ENCODE assay signal across 8 cellular contexts in genomic region chr5:38420691-38421395, GRCh38.
DNase-seq lines count a peak whose midpoint lies in the region; ATAC-seq and TF ChIP-seq lines count a peak whose summit lies in the region.

No MANE protein-coding gene starts in this region.

- POLR2A ChIA-PET in activated CD4-positive, alpha-beta memory T cell treated with anti-CD3 and anti-CD28 coated beads for 36 hours (lab: Charles Lee): interaction anchor here (0.6 kb wide), 1 partner anchor 31 kb away, joined by 3 read pairs; no protein-coding TSS in a partner anchor

- in situ Hi-C loops in Caki2 (cut with HindIII; ENCODE audit: low pct_unique_long_range_greater_than_20kb, low sequenced_read_pairs): no loop called here

- H3K4me1 Mint-ChIP-seq in activated CD4-positive, alpha-beta memory T cell treated with anti-CD3 and anti-CD28 coated beads for 36 hours (ENCODE audit: low read depth): no peaks in the 10 kb centered on the region
- H3K4me1 Mint-ChIP-seq in progenitor cell of endocrine pancreas (ENCODE audit: low read depth): peaks cover 2% of the 10 kb centered on the region
- H3K4me1 Mint-ChIP-seq in T-helper 2 cell treated with Interferon-gamma antibody and Interleukin-4, amounts not matched to agents 5 μg/mL and 100 μg/mL, for 36 hours (ENCODE audit: low read depth): no peaks in the 10 kb centered on the region

- H3K27me3 ChIP-seq in H7 (ENCODE audit: control insufficient read depth, insufficient read depth, low read length): no peaks in the 10 kb centered on the region

- H3K4me3 ChIP-seq in H7 (ENCODE audit: insufficient read depth, low read depth, low read length): no peak overlapping the region

- no peak overlapping the region for H3K4me3 Mint-ChIP-seq in activated CD4-positive, alpha-beta memory T cell treated with anti-CD3 and anti-CD28 coated beads for 36 hours
- no peak overlapping the region for H3K4me3 Mint-ChIP-seq in progenitor cell of endocrine pancreas (ENCODE audit: low read depth)
- no peak overlapping the region for H3K4me3 Mint-ChIP-seq in T-helper 2 cell treated with Interferon-gamma antibody and Interleukin-4, amounts not matched to agents 5 μg/mL and 100 μg/mL, for 36 hours

- CTCF ChIA-PET in activated CD4-positive, alpha-beta memory T cell treated with anti-CD3 and anti-CD28 coated beads for 36 hours (lab: Charles Lee): interaction anchor here (0.6 to 4.9 kb wide), 21 partner anchors 10 to 501 kb away, joined by 3 to 48 read pairs (median 4); no protein-coding TSS in a partner anchor

- H3K36me3 ChIP-seq in H7 (replicated peaks; ENCODE audit: control insufficient read depth, insufficient read depth, low read length): no peaks in the 10 kb centered on the region

- DNase-seq in Caki2 (ENCODE audit: low read depth) (peak; percentile 46), H7 (peak; percentile 39), NCI-H2171 (lab: John Stamatoyannopoulos, UW) (peak; percentile 86), globus pallidus (ENCODE audit: low spot score) (peak; percentile 38), progenitor cell of endocrine pancreas (ENCODE audit: low spot score, unreplicated experiment) (peak; percentile 34)
- peak; percentile 42 for DNase-seq in activated CD4-positive, alpha-beta memory T cell treated with anti-CD3 and anti-CD28 coated beads for 36 hours
- no peak for DNase-seq in T-helper 2 cell treated with Interferon-gamma antibody and Interleukin-4, amounts not matched to agents 5 μg/mL and 100 μg/mL, for 36 hours (ENCODE audit: low spot score)

- peaks cover 5% of the 10 kb centered on the region for H3K27me3 Mint-ChIP-seq in activated CD4-positive, alpha-beta memory T cell treated with anti-CD3 and anti-CD28 coated beads for 36 hours
- H3K27me3 Mint-ChIP-seq in progenitor cell of endocrine pancreas: peaks cover 8% of the 10 kb centered on the region
- peaks cover 30% of the 10 kb centered on the region for H3K27me3 Mint-ChIP-seq in T-helper 2 cell treated with Interferon-gamma antibody and Interleukin-4, amounts not matched to agents 5 μg/mL and 100 μg/mL, for 36 hours (ENCODE audit: low read depth)

- intact Hi-C loops in activated CD4-positive, alpha-beta memory T cell treated with anti-CD3 and anti-CD28 coated beads for 36 hours (cut with micrococcal nuclease): loop anchor here (1.0 kb wide), 1 partner anchor 388 kb away; no protein-coding TSS in a partner anchor

- ATAC-seq in HG03097 (IDR thresholded peaks at IDR 0.05; ENCODE audit: low FRiP score, unreplicated experiment): no peak

- no peaks in the 10 kb centered on the region for H3K36me3 Mint-ChIP-seq in activated CD4-positive, alpha-beta memory T cell treated with anti-CD3 and anti-CD28 coated beads for 36 hours
- H3K36me3 Mint-ChIP-seq in progenitor cell of endocrine pancreas (ENCODE audit: insufficient read depth): no peaks in the 10 kb centered on the region
- no peaks in the 10 kb centered on the region for H3K36me3 Mint-ChIP-seq in T-helper 2 cell treated with Interferon-gamma antibody and Interleukin-4, amounts not matched to agents 5 μg/mL and 100 μg/mL, for 36 hours (ENCODE audit: low read depth)

- no peak overlapping the region for H3K27ac Mint-ChIP-seq in activated CD4-positive, alpha-beta memory T cell treated with anti-CD3 and anti-CD28 coated beads for 36 hours
- no peak overlapping the region for H3K27ac Mint-ChIP-seq in progenitor cell of endocrine pancreas
- no peak overlapping the region for H3K27ac Mint-ChIP-seq in T-helper 2 cell treated with Interferon-gamma antibody and Interleukin-4, amounts not matched to agents 5 μg/mL and 100 μg/mL, for 36 hours

- no peaks in the 10 kb centered on the region for H3K9me3 Mint-ChIP-seq in activated CD4-positive, alpha-beta memory T cell treated with anti-CD3 and anti-CD28 coated beads for 36 hours
- no peaks in the 10 kb centered on the region for H3K9me3 Mint-ChIP-seq in progenitor cell of endocrine pancreas (ENCODE audit: low read depth)
- H3K9me3 Mint-ChIP-seq in T-helper 2 cell treated with Interferon-gamma antibody and Interleukin-4, amounts not matched to agents 5 μg/mL and 100 μg/mL, for 36 hours: no peaks in the 10 kb centered on the region

- peak; percentile 71 for TF ChIP-seq CTCF in progenitor cell of endocrine pancreas (IDR thresholded peaks at IDR 0.05; ENCODE audit: unreplicated experiment)
